19 cellular contexts compared by ENCODE assay signal in the genomic region with DNA sequence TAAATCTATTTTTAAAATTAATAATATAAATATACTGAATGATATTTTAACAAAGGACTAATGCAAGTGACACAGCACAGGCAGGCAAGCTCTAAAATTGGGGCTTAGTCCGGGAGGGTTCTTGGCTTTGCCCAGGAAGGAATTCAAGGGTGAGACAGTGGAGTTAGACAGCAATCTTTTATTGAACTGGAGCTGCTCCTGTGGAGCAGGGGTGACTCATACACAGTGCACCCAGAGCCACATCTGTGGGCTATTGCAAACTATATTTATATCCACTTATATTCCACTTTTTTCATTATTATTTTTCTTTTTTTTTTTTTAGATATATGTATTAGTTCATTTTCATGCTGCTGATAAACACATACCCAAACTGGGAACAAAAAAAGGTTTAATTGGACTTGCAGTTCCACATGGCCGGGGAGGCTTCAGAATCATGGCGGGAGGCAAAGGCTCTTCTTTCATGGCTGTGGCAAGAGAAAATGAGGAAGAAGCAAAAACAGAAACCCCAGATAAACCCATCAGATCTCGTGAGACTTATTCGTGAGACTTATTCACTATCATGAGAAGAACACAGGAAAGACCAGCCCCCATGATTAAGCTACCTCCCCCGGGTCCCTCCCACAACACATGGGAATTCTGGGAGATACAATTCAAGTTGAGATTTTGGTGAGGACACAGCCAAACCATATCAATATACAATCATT.
"Had no signal": no experiment of that assay in that cellular context is flagged by ENCODE, and none has a peak within 500 bp of the region (broad histone marks: within the 10 kb centered on the region; RNA-seq: fewer than 3 reads in every experiment).

No MANE protein-coding gene starts in this region.

- H3K36me3 ChIP-seq: brain microvascular endothelial cell, heart right ventricle, left ventricle myocardium inferior, sigmoid colon had no signal

- H3K27me3 ChIP-seq: brain microvascular endothelial cell, heart right ventricle, sigmoid colon, testis had no signal

- H3K4me1 ChIP-seq: heart right ventricle, left ventricle myocardium inferior, sigmoid colon, testis had no signal

- DNase-seq: activated CD4-positive, alpha-beta T cell treated with anti-CD3 and anti-CD28 coated beads, Interleukin-2, amount 10 ng/mL, durations not matched to agents 7 days and 5 days; activated CD8-positive, alpha-beta memory T cell treated with anti-CD3 and anti-CD28 coated beads, Interleukin-2, amount 50 U/mL, for 4 hours; activated naive CD4-positive, alpha-beta T cell treated with anti-CD3 and anti-CD28 coated beads for 36 hours; activated naive CD8-positive, alpha-beta T cell treated with anti-CD3 and anti-CD28 coated beads, Interleukin-2, amount 50 U/mL, for 24 hours; activated T-cell treated with anti-CD3 and anti-CD28 coated beads, Interleukin-2, amount 50 U/mL, for 4 hours; aorta; brain microvascular endothelial cell; heart right ventricle; immature natural killer cell; kidney glomerular epithelial cell; left ventricle myocardium inferior; occipital lobe; posterior cingulate gyrus; sigmoid colon; stimulated activated CD4-positive, alpha-beta T cell treated with anti-CD3 and anti-CD28 coated beads, Interleukin-4, amount 100 ng/mL, for 24 hours; T-helper 9 cell; testis had no signal

- H3K9me3 ChIP-seq: testis had no signal

- H3K27ac ChIP-seq: brain microvascular endothelial cell, coronary artery, heart right ventricle, left ventricle myocardium inferior, sigmoid colon, testis had no signal

- H3K4me3 ChIP-seq: coronary artery, heart right ventricle, left ventricle myocardium inferior, sigmoid colon, testis had no signal

- ATAC-seq: activated naive CD8-positive, alpha-beta T cell treated with anti-CD3 and anti-CD28 coated beads, Interleukin-2, amount 50 U/mL, for 24 hours; activated T-cell treated with anti-CD3 and anti-CD28 coated beads, Interleukin-2, amount 50 U/mL, for 4 hours; heart right ventricle; stimulated activated effector memory CD8-positive, alpha-beta T cell treated with anti-CD3 and anti-CD28 coated beads, Interleukin-12 subunit alpha, Interleukin-12 subunit beta, amount 100 ng/mL, for 72 hours had no signal
